11 cellular contexts compared by ENCODE assay signal in the genomic region with DNA sequence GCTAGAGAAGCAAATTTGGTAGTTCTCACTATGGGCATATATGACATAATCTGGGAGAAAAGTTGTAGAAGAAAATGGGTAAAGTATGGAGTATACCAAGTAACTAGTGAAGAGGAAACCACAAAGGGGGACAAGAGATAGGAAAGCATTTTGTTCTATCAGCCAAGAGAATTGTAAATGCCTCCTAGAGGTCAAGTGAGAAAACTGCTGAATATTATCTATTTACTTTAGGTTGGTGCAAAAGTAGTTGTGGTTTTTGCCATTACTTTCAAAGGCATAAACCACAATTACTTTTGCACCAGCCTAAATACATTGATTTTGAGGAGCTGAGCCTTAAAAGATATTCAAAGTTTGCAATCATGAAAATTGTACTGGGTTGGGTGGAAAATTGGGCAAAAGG.
A peak's percentile ranks its signal among the peaks of the same experiment; 100 is the strongest.
DNase-seq lines count a peak whose midpoint lies in the region; ATAC-seq and TF ChIP-seq lines count a peak whose summit lies in the region.
"Had no signal": no experiment of that assay in that cellular context is flagged by ENCODE, and none has a peak within 500 bp of the region (broad histone marks: within the 10 kb centered on the region; RNA-seq: fewer than 3 reads in every experiment).

No MANE protein-coding gene starts in this region.

- H3K27ac ChIP-seq in cardiac muscle cell (no peak overlapping the region), brain microvascular endothelial cell (no peak overlapping the region)
- H3K27ac ChIP-seq: thoracic aorta had no signal

- ATAC-seq in stimulated activated naive B cell treated with anti-CD40 and anti-IgM and Interleukin-4, amounts not matched to agents 10 μg/mL and 1 μg/mL and 100 μg/mL, for 72 hours (replicated peaks), result no peak
- no peak for ATAC-seq in GM19023 (IDR thresholded peaks at IDR 0.05; ENCODE audit: unreplicated experiment)

- no peak for DNase-seq in cardiac muscle cell (ENCODE audit: low read depth in 1 of 2, low spot score in 1 of 2)
- DNase-seq in cardiac septum (ENCODE audit: low spot score), result no peak
- DNase-seq in brain microvascular endothelial cell, result no peak
- no peak for DNase-seq in stimulated activated naive B cell treated with anti-CD40 and anti-IgM and Interleukin-4, amounts not matched to agents 10 μg/mL and 1 μg/mL and 100 μg/mL, for 72 hours
- no peak for DNase-seq in DMS79 (lab: John Stamatoyannopoulos, UW)
- no peak for DNase-seq in mesothelial cell of epicardium (ENCODE audit: low spot score in 2 of 2, unreplicated experiment in 2 of 2)
- DNase-seq: NCI-H510A; stimulated activated CD4-positive, alpha-beta T cell treated with anti-CD3 and anti-CD28 coated beads, Interleukin-4, amount 100 ng/mL, for 24 hours had no signal

- H3K27me3 ChIP-seq in cardiac muscle cell, result no peaks in the 10 kb centered on the region
- H3K27me3 ChIP-seq in Loucy (ENCODE audit: insufficient read depth, low read length, poor library complexity, severe bottlenecking), result no peaks in the 10 kb centered on the region
- H3K27me3 ChIP-seq in brain microvascular endothelial cell (replicated peaks), result no peaks in the 10 kb centered on the region

- H2AFZ ChIP-seq in Loucy (ENCODE audit: low read length), result no peak overlapping the region

- H3F3A ChIP-seq in Loucy (ENCODE audit: low read depth), result peaks cover 13% of the 10 kb centered on the region; the same call in 1 of the 2 replicates

- no peak overlapping the region for H3K4me3 ChIP-seq in cardiac muscle cell
- peak overlapping the region; percentile 64 for H3K4me3 ChIP-seq in Loucy (ENCODE audit: low read length, poor library complexity, severe bottlenecking)
- no peak overlapping the region for H3K4me3 ChIP-seq in brain microvascular endothelial cell (ENCODE audit: low read depth, low read length)
- H3K4me3 ChIP-seq: thoracic aorta had no signal

- peak overlapping the region; percentile 75 for H3K4me2 ChIP-seq in Loucy (ENCODE audit: low read depth, low read length, poor library complexity, severe bottlenecking)

- H3K4me1 ChIP-seq in cardiac muscle cell (ENCODE audit: low read depth), result peaks cover 14% of the 10 kb centered on the region
- peaks cover 90% of the 10 kb centered on the region for H3K4me1 ChIP-seq in Loucy (ENCODE audit: insufficient read depth, low read length, poor library complexity, severe bottlenecking)

- H3K9me3 Mint-ChIP-seq in stimulated activated naive B cell treated with anti-CD40 and anti-IgM and Interleukin-4, amounts not matched to agents 10 μg/mL and 1 μg/mL and 100 μg/mL, for 72 hours, result no peaks in the 10 kb centered on the region
- H3K9me3 Mint-ChIP-seq in mesothelial cell of epicardium, result no peaks in the 10 kb centered on the region

- H3K79me2 ChIP-seq in Loucy (ENCODE audit: insufficient read depth, low read length), result peaks cover 85% of the 10 kb centered on the region

- H3K9me3 ChIP-seq in cardiac muscle cell (ENCODE audit: low read depth), result no peaks in the 10 kb centered on the region
- H3K9me3 ChIP-seq in Loucy (ENCODE audit: insufficient read depth, low read depth, low read length), result no peaks in the 10 kb centered on the region
- H3K9me3 ChIP-seq: thoracic aorta had no signal

- no peaks in the 10 kb centered on the region for H4K20me1 ChIP-seq in Loucy (ENCODE audit: insufficient read depth, low read length, poor library complexity, severe bottlenecking)

- peak overlapping the region; percentile 2 to 39 for H3K4me3 Mint-ChIP-seq in stimulated activated naive B cell treated with anti-CD40 and anti-IgM and Interleukin-4, amounts not matched to agents 10 μg/mL and 1 μg/mL and 100 μg/mL, for 72 hours
- no peak overlapping the region for H3K4me3 Mint-ChIP-seq in mesothelial cell of epicardium

- H3K27ac Mint-ChIP-seq in stimulated activated naive B cell treated with anti-CD40 and anti-IgM and Interleukin-4, amounts not matched to agents 10 μg/mL and 1 μg/mL and 100 μg/mL, for 72 hours, result peak overlapping the region; percentile 86
- H3K27ac Mint-ChIP-seq in mesothelial cell of epicardium, result no peak overlapping the region

- H3K4me1 Mint-ChIP-seq in stimulated activated naive B cell treated with anti-CD40 and anti-IgM and Interleukin-4, amounts not matched to agents 10 μg/mL and 1 μg/mL and 100 μg/mL, for 72 hours, result peaks cover 50 to 82% of the 10 kb centered on the region in 2 donors
- H3K4me1 Mint-ChIP-seq in mesothelial cell of epicardium, result peaks cover 23% of the 10 kb centered on the region

- TF ChIP-seq CTCF in cardiac muscle cell (IDR thresholded peaks at IDR 0.05; ENCODE audit: low read depth, low read length) (peak; percentile 12), Loucy (conservative IDR thresholded peaks at IDR 0.05; ENCODE audit: low read length) (peak; percentile 75), brain microvascular endothelial cell (IDR thresholded peaks at IDR 0.05; ENCODE audit: low read depth, low read length, missing control alignments) (peak; percentile 27), mesothelial cell of epicardium (IDR thresholded peaks at IDR 0.05; ENCODE audit: unreplicated experiment) (no peak)

- H3K9me2 ChIP-seq in Loucy (replicated peaks; ENCODE audit: low read depth, low read length), result no peaks in the 10 kb centered on the region

- peaks cover 23 to 40% of the 10 kb centered on the region in 2 donors for H3K36me3 Mint-ChIP-seq in stimulated activated naive B cell treated with anti-CD40 and anti-IgM and Interleukin-4, amounts not matched to agents 10 μg/mL and 1 μg/mL and 100 μg/mL, for 72 hours
- H3K36me3 Mint-ChIP-seq in mesothelial cell of epicardium, result no peaks in the 10 kb centered on the region

- H3K27me3 Mint-ChIP-seq in stimulated activated naive B cell treated with anti-CD40 and anti-IgM and Interleukin-4, amounts not matched to agents 10 μg/mL and 1 μg/mL and 100 μg/mL, for 72 hours, result no peaks in the 10 kb centered on the region
- H3K27me3 Mint-ChIP-seq in mesothelial cell of epicardium (ENCODE audit: low read depth), result no peaks in the 10 kb centered on the region

- in situ Hi-C loops in brain microvascular endothelial cell (cut with HindIII; ENCODE audit: low pct_ligation_motif_present, low sequenced_read_pairs), result no loop called here

- H3K36me3 ChIP-seq in cardiac muscle cell (no peaks in the 10 kb centered on the region), Loucy (ENCODE audit: insufficient read depth, low read length) (no peaks in the 10 kb centered on the region), brain microvascular endothelial cell (replicated peaks) (no peaks in the 10 kb centered on the region)
- H3K36me3 ChIP-seq: thoracic aorta had no signal

- intact Hi-C loops in cardiac septum (cut with DNase I), result loop anchor here (10.0 kb wide), 1 partner anchor 81 kb away; no protein-coding TSS in a partner anchor

- peak overlapping the region; percentile 75 for H3K9ac ChIP-seq in Loucy (ENCODE audit: low read depth, low read length, poor library complexity, severe bottlenecking)
